ENCODE assay signal across 25 cellular contexts in the genomic region with DNA sequence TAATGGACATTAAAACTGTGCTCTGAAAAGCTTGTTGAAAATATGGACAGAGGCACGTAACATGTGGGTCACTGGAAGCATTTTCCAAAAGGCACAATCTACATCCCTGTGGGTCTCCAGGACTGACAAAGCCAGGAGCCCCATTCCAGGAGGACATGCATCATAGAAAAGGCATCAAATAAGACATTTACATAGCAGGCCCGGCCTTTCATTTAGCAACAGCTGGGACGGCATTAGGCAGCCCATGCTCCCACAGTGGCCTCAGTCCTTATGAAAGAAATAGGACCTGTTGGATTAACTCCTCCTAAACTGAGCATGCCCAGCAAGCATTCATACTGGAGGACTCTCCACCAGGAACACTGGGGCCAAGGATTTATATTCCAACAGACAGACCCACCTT.
"Had no signal": no experiment of that assay in that cellular context is flagged by ENCODE, and none has a peak within 500 bp of the region (broad histone marks: within the 10 kb centered on the region; RNA-seq: fewer than 3 reads in every experiment).

No MANE protein-coding gene starts in this region.

- H3K9me3 ChIP-seq: colonic mucosa, gastrocnemius medialis, lower lobe of right lung, neutrophil, pancreas, prostate gland had no signal

- H3K27me3 ChIP-seq: colonic mucosa, pancreas, tibial nerve had no signal

- H3K36me3 Mint-ChIP-seq: activated CD4-positive, alpha-beta memory T cell treated with anti-CD3 and anti-CD28 coated beads for 36 hours; activated naive CD4-positive, alpha-beta T cell treated with anti-CD3 and anti-CD28 coated beads, Interleukin-2, amount 50 U/mL, for 72 hours had no signal

- DNase-seq: activated CD4-positive, alpha-beta memory T cell treated with anti-CD3 and anti-CD28 coated beads for 36 hours; activated CD4-positive, alpha-beta T cell treated with anti-CD3 and anti-CD28 coated beads, Interleukin-2, amount 10 ng/mL, durations not matched to agents 24 days and 14 days; activated CD4-positive, CD25-positive, alpha-beta regulatory T cell treated with anti-CD3 and anti-CD28 coated beads, Interleukin-2, amount 50 U/mL, for 72 hours; activated gamma-delta T cell treated with Interleukin-2 at 50 U/mL for 16 hours; activated T-cell treated with anti-CD3 and anti-CD28 coated beads, Interleukin-2, amount 50 U/mL, for 1 hour; anterior cingulate cortex; cerebellar nuclear complex; colonic mucosa; effector memory CD4-positive, alpha-beta T cell; gastrocnemius medialis; lower lobe of right lung; mesenchymal stem cell; nephron progenitor cell; pancreas; retina; stimulated activated CD4-positive, alpha-beta T cell treated with anti-CD3 and anti-CD28 coated beads, Interleukin-15, amount 100 ng/mL, for 24 hours; stimulated activated CD4-positive, alpha-beta T cell treated with anti-CD3 and anti-CD28 coated beads, Interleukin-2, amount 100 ng/mL, for 24 hours; stimulated activated naive CD4-positive, alpha-beta T cell treated with Interleukin-2 at 50 U/mL for 16 hours; T-helper 2 cell had no signal

- H3K4me3 ChIP-seq: colonic mucosa, dorsolateral prefrontal cortex, gastrocnemius medialis, lower lobe of right lung, pancreas, prostate gland, tibial nerve had no signal

- H3K9me3 Mint-ChIP-seq: activated CD4-positive, alpha-beta memory T cell treated with anti-CD3 and anti-CD28 coated beads for 36 hours; activated CD4-positive, alpha-beta T cell treated with anti-CD3 and anti-CD28 coated beads, Interleukin-2, amount 10 ng/mL, durations not matched to agents 24 days and 14 days; activated naive CD4-positive, alpha-beta T cell treated with anti-CD3 and anti-CD28 coated beads, Interleukin-2, amount 50 U/mL, for 72 hours; activated T-helper 1 cell treated with anti-CD3 and anti-CD28 coated beads, Interleukin-12 subunit alpha, Interleukin-12 subunit beta, Interleukin-2, Interleukin-4 antibody, amounts not matched to agents 30 ng/mL and 10 ng/mL and 1 ng/mL, durations not matched to agents 14 hours and 24 hours and 36 hours had no signal

- H3K36me3 ChIP-seq: colonic mucosa, gastrocnemius medialis, lower lobe of right lung, neutrophil, pancreas, prostate gland, tibial nerve had no signal

- H3K4me3 Mint-ChIP-seq: activated CD4-positive, alpha-beta memory T cell treated with anti-CD3 and anti-CD28 coated beads for 36 hours; activated CD4-positive, alpha-beta T cell treated with anti-CD3 and anti-CD28 coated beads, Interleukin-2, amount 10 ng/mL, durations not matched to agents 24 days and 14 days; activated T-helper 1 cell treated with anti-CD3 and anti-CD28 coated beads, Interleukin-12 subunit alpha, Interleukin-12 subunit beta, Interleukin-2, Interleukin-4 antibody, amounts not matched to agents 30 ng/mL and 10 ng/mL and 1 ng/mL, durations not matched to agents 14 hours and 24 hours and 36 hours; nephron progenitor cell had no signal

- H3K4me1 Mint-ChIP-seq: activated CD4-positive, alpha-beta T cell treated with anti-CD3 and anti-CD28 coated beads, Interleukin-2, amount 10 ng/mL, durations not matched to agents 24 days and 14 days had no signal

- H3K4me1 ChIP-seq: colonic mucosa, gastrocnemius medialis, lower lobe of right lung, pancreas, prostate gland, tibial nerve had no signal

- H3K27ac ChIP-seq: colonic mucosa, dorsolateral prefrontal cortex, gastrocnemius medialis, lower lobe of right lung, neutrophil, pancreas, prostate gland, tibial nerve had no signal

- H3K27ac Mint-ChIP-seq: activated CD4-positive, alpha-beta memory T cell treated with anti-CD3 and anti-CD28 coated beads for 36 hours; activated CD4-positive, alpha-beta T cell treated with anti-CD3 and anti-CD28 coated beads, Interleukin-2, amount 10 ng/mL, durations not matched to agents 24 days and 14 days; activated naive CD4-positive, alpha-beta T cell treated with anti-CD3 and anti-CD28 coated beads, Interleukin-2, amount 50 U/mL, for 72 hours; activated T-helper 1 cell treated with anti-CD3 and anti-CD28 coated beads, Interleukin-12 subunit alpha, Interleukin-12 subunit beta, Interleukin-2, Interleukin-4 antibody, amounts not matched to agents 30 ng/mL and 10 ng/mL and 1 ng/mL, durations not matched to agents 14 hours and 24 hours and 36 hours; nephron progenitor cell had no signal
